ENCODE assay signal across 8 cellular contexts in genomic region chr10:71383972-71384687, GRCh38. TPM values are rescaled to one million over a fixed set of nuclear protein-coding genes. Genes with fewer than 3 reads are reported as not detected.
DNase-seq lines count a peak whose midpoint lies in the region; ATAC-seq and TF ChIP-seq lines count a peak whose summit lies in the region.

No MANE protein-coding gene starts in this region.

- H3K79me2 ChIP-seq in HCT116 (ENCODE audit: insufficient read depth, low read length): no peaks in the 10 kb centered on the region
- no peaks in the 10 kb centered on the region for H3K79me2 ChIP-seq in OCI-LY7 (ENCODE audit: insufficient read depth, low read depth, low read length)
- no peaks in the 10 kb centered on the region for H3K79me2 ChIP-seq in fibroblast of lung (ENCODE audit: control insufficient read depth, insufficient read depth, low read length)
- H3K79me2 ChIP-seq in neural progenitor cell (ENCODE audit: low read depth): no peaks in the 10 kb centered on the region

- no peaks in the 10 kb centered on the region for H3K27me3 ChIP-seq in Caco-2 (replicated peaks; ENCODE audit: control insufficient read depth, insufficient read depth, low read length)
- H3K27me3 ChIP-seq in HCT116 (ENCODE audit: insufficient read depth, low read length): no peaks in the 10 kb centered on the region; the same call in 1 of the 2 replicates
- no peaks in the 10 kb centered on the region for H3K27me3 ChIP-seq in fibroblast of lung (ENCODE audit: control insufficient read depth, insufficient read depth, low read length)
- no peaks in the 10 kb centered on the region for H3K27me3 ChIP-seq in neural progenitor cell

- POLR2A ChIA-PET in Caco-2 (lab: Charles Lee): no interaction called here
- POLR2A ChIA-PET in HCT116 (lab: Charles Lee): no interaction called here
- POLR2A ChIA-PET in OCI-LY7 (lab: Charles Lee): interaction anchor here (0.7 kb wide), 1 partner anchor 593 kb away, joined by 3 read pairs; no protein-coding TSS in a partner anchor

- H3K36me3 Mint-ChIP-seq in Caco-2 (ENCODE audit: insufficient read depth, unreplicated experiment): no peaks in the 10 kb centered on the region
- H3K36me3 Mint-ChIP-seq in activated T-cell treated with anti-CD3 and anti-CD28 coated beads, Interleukin-2, amount 50 U/mL, for 4 hours (ENCODE audit: insufficient read depth): no peaks in the 10 kb centered on the region
- no peaks in the 10 kb centered on the region for H3K36me3 Mint-ChIP-seq in neural progenitor cell

- H3K36me3 ChIP-seq in Caco-2 (ENCODE audit: control insufficient read depth, insufficient read depth, low read length) (no peaks in the 10 kb centered on the region), HCT116 (ENCODE audit: control insufficient read depth in 1 of 2, insufficient read depth in 2 of 2, low read length in 2 of 2) (no peaks in the 10 kb centered on the region), OCI-LY7 (ENCODE audit: insufficient read depth, low read length) (no peaks in the 10 kb centered on the region), fibroblast of lung (ENCODE audit: control insufficient read depth, insufficient read depth, low read length) (no peaks in the 10 kb centered on the region), neural progenitor cell (no peaks in the 10 kb centered on the region)

- H3K4me1 ChIP-seq in Caco-2 (no peaks in the 10 kb centered on the region), HCT116 (ENCODE audit: control insufficient read depth in 1 of 2, insufficient read depth in 2 of 2, low read length in 2 of 2) (peaks cover 0 to 2% of the 10 kb centered on the region in 2 experiments; a peak in 1 of 4 replicates), OCI-LY7 (ENCODE audit: insufficient read depth, low read length, poor library complexity, severe bottlenecking) (peaks cover 3% of the 10 kb centered on the region), fibroblast of lung (ENCODE audit: control insufficient read depth, extremely low read depth, insufficient read depth, low read length) (no peaks in the 10 kb centered on the region), neural progenitor cell (peaks cover 22% of the 10 kb centered on the region)

- ATAC-seq in HCT116 (peak; percentile 98), HG03432 (IDR thresholded peaks at IDR 0.05; ENCODE audit: unreplicated experiment) (no peak)
- ATAC-seq in activated T-cell treated with anti-CD3 and anti-CD28 coated beads, Interleukin-2, amount 50 U/mL, for 4 hours: peak; percentile 90 to 96

- intact Hi-C loops in Caco-2 (cut with micrococcal nuclease; ENCODE audit: unreplicated experiment): loop anchor here (1.0 to 2.0 kb wide), 5 partner anchors 69 to 324 kb away; no protein-coding TSS in a partner anchor
- intact Hi-C loops in HCT116 (cut with micrococcal nuclease): loop anchor here (1.0 to 5.0 kb wide), 7 partner anchors 186 to 513 kb away; no protein-coding TSS in a partner anchor
- intact Hi-C loops in OCI-LY7 (cut with micrococcal nuclease; ENCODE audit: unreplicated experiment): loop anchor here (1.0 to 10.0 kb wide), 5 partner anchors 186 to 421 kb away; no protein-coding TSS in a partner anchor

- H3K4me2 ChIP-seq in HCT116 (ENCODE audit: low read length): no peak overlapping the region
- no peak overlapping the region for H3K4me2 ChIP-seq in OCI-LY7 (ENCODE audit: low read length)
- no peak overlapping the region for H3K4me2 ChIP-seq in fibroblast of lung (ENCODE audit: extremely low read depth, insufficient read depth, low read length)
- no peak overlapping the region for H3K4me2 ChIP-seq in neural progenitor cell

- H3K4me3 ChIP-seq in Caco-2 (ENCODE audit: low read depth, low read length) (no peak overlapping the region), HCT116 (replicated peaks in 1 of 2; ENCODE audit: low read depth in 1 of 2, low read length in 2 of 2) (no peak overlapping the region), OCI-LY7 (ENCODE audit: low read depth, low read length, poor library complexity, severe bottlenecking) (no peak overlapping the region), fibroblast of lung (replicated peaks in 1 of 4; ENCODE audit: control extremely low read depth in 1 of 4, insufficient read depth in 1 of 4, low read depth in 3 of 4, low read length in 4 of 4) (no peak overlapping the region), neural progenitor cell (no peak overlapping the region)

- H3K9me3 Mint-ChIP-seq in Caco-2 (ENCODE audit: unreplicated experiment): no peaks in the 10 kb centered on the region
- H3K9me3 Mint-ChIP-seq in activated T-cell treated with anti-CD3 and anti-CD28 coated beads, Interleukin-2, amount 50 U/mL, for 4 hours: no peaks in the 10 kb centered on the region
- H3K9me3 Mint-ChIP-seq in neural progenitor cell: no peaks in the 10 kb centered on the region

- H4K20me1 ChIP-seq in HCT116 (ENCODE audit: insufficient read depth): no peaks in the 10 kb centered on the region
- no peaks in the 10 kb centered on the region for H4K20me1 ChIP-seq in OCI-LY7 (ENCODE audit: insufficient read depth, low read length)
- H4K20me1 ChIP-seq in fibroblast of lung (ENCODE audit: control insufficient read depth, extremely low read depth, insufficient read depth, low read length): no peaks in the 10 kb centered on the region
- no peaks in the 10 kb centered on the region for H4K20me1 ChIP-seq in neural progenitor cell (ENCODE audit: low read depth)

- BruUV-seq in Caco-2 (replicated peaks; lab: Mats Ljungman, UMichigan) (no TSS peak), HCT116 (replicated peaks; lab: Mats Ljungman, UMichigan) (no TSS peak), OCI-LY7 (replicated peaks; lab: Mats Ljungman, UMichigan) (no TSS peak)

- H3K4me1 Mint-ChIP-seq in Caco-2 (ENCODE audit: low read depth, unreplicated experiment) (no peaks in the 10 kb centered on the region), neural progenitor cell (peaks cover 16% of the 10 kb centered on the region)
- no peaks in the 10 kb centered on the region for H3K4me1 Mint-ChIP-seq in activated T-cell treated with anti-CD3 and anti-CD28 coated beads, Interleukin-2, amount 50 U/mL, for 4 hours (ENCODE audit: low read depth)

- no peaks in the 10 kb centered on the region for H3K9me2 ChIP-seq in HCT116 (ENCODE audit: insufficient read depth)
- no peaks in the 10 kb centered on the region for H3K9me2 ChIP-seq in OCI-LY7 (ENCODE audit: insufficient read depth, low read length)

- H3K4me3 Mint-ChIP-seq in Caco-2 (ENCODE audit: unreplicated experiment) (no peak overlapping the region), neural progenitor cell (no peak overlapping the region)
- H3K4me3 Mint-ChIP-seq in activated T-cell treated with anti-CD3 and anti-CD28 coated beads, Interleukin-2, amount 50 U/mL, for 4 hours: no peak overlapping the region

- no peak overlapping the region for H3K27ac ChIP-seq in HCT116 (ENCODE audit: low read depth, low read length)
- H3K27ac ChIP-seq in OCI-LY7 (ENCODE audit: low read depth, low read length, poor library complexity, severe bottlenecking): no peak overlapping the region
- no peak overlapping the region for H3K27ac ChIP-seq in fibroblast of lung (ENCODE audit: insufficient read depth, low read length)
- no peak overlapping the region for H3K27ac ChIP-seq in neural progenitor cell
- H3K27ac ChIP-seq in substantia nigra (ENCODE audit: low read depth, low read length, poor library complexity, severe bottlenecking): no peak overlapping the region

- H3K27me3 Mint-ChIP-seq in Caco-2 (ENCODE audit: insufficient read depth, unreplicated experiment) (peaks cover 6% of the 10 kb centered on the region), neural progenitor cell (ENCODE audit: insufficient read depth, low read depth) (peaks cover 18% of the 10 kb centered on the region)
- no peaks in the 10 kb centered on the region for H3K27me3 Mint-ChIP-seq in activated T-cell treated with anti-CD3 and anti-CD28 coated beads, Interleukin-2, amount 50 U/mL, for 4 hours (ENCODE audit: low read depth)

- RAD21 ChIA-PET in HCT116 (lab: Charles Lee; ENCODE audit: low non-redundant PET in 1 of 2, low total read pairs in 2 of 2, uncharacterized antibody in 2 of 2, unreplicated experiment in 2 of 2): interaction anchor here (1.0 to 1.3 kb wide), 4 partner anchors 187 to 324 kb away, joined by 3 to 5 read pairs (median 4); no protein-coding TSS in a partner anchor

- peak; percentile 92 for TF ChIP-seq RAD21 in HCT116 (IDR thresholded peaks at IDR 0.05; ENCODE audit: low read depth)

- H3K9me3 ChIP-seq in Caco-2 (no peaks in the 10 kb centered on the region), HCT116 (ENCODE audit: control insufficient read depth in 1 of 2, insufficient read depth in 1 of 2, low read depth in 1 of 2, low read length in 2 of 2) (no peaks in the 10 kb centered on the region), OCI-LY7 (ENCODE audit: low read length) (no peaks in the 10 kb centered on the region), fibroblast of lung (ENCODE audit: control insufficient read depth, insufficient read depth, low read depth, low read length) (no peaks in the 10 kb centered on the region), neural progenitor cell (ENCODE audit: low read depth) (no peaks in the 10 kb centered on the region)

- H3K27ac Mint-ChIP-seq in Caco-2 (ENCODE audit: unreplicated experiment) (no peak overlapping the region), neural progenitor cell (no peak overlapping the region)

- H3F3A ChIP-seq in neural progenitor cell (ENCODE audit: low read depth): peaks cover 13% of the 10 kb centered on the region

- H2AFZ ChIP-seq in HCT116 (ENCODE audit: low read depth, low read length, poor library complexity, severe bottlenecking): no peak overlapping the region
- no peak overlapping the region for H2AFZ ChIP-seq in OCI-LY7 (ENCODE audit: low read length)
- H2AFZ ChIP-seq in fibroblast of lung (ENCODE audit: low read length): no peak overlapping the region
- no peak overlapping the region for H2AFZ ChIP-seq in neural progenitor cell (replicated peaks)

- TF ChIP-seq CTCF in Caco-2 (IDR thresholded peaks at IDR 0.05; ENCODE audit: insufficient read depth in 1 of 2, low read depth in 1 of 2, low read length in 1 of 2, severe bottlenecking in 1 of 2, unreplicated experiment in 1 of 2) (peak; percentile 97 to 98), HCT116 (IDR thresholded peaks at IDR 0.05 in 2 of 3, conservative IDR thresholded peaks at IDR 0.05 in 1 of 3; ENCODE audit: borderline replicate concordance in 1 of 3, insufficient read depth in 1 of 3, low read depth in 2 of 3, low read length in 2 of 3) (peak; percentile 90 to 97 (median 96)), OCI-LY7 (conservative IDR thresholded peaks at IDR 0.05; ENCODE audit: low read length) (peak; percentile 95), fibroblast of lung (conservative IDR thresholded peaks at IDR 0.05 in 1 of 2, IDR thresholded peaks at IDR 0.05 in 1 of 2; ENCODE audit: low read depth in 1 of 2, low read length in 2 of 2) (peak; percentile 83 to 93), neural progenitor cell (IDR thresholded peaks at IDR 0.05) (peak; percentile 95)

- H3K9ac ChIP-seq in HCT116 (ENCODE audit: low read length) (no peak overlapping the region), fibroblast of lung (ENCODE audit: insufficient read depth, low read length) (no peak overlapping the region), neural progenitor cell (no peak overlapping the region)

- CTCF ChIA-PET in Caco-2 (lab: Charles Lee) (interaction anchor here (0.6 to 2.1 kb wide), 19 partner anchors 12 to 328 kb away, joined by 3 to 12 read pairs (median 5); partner anchors contain the start of genes CDH23 and SLC29A3), HCT116 (lab: Charles Lee) (interaction anchor here (0.6 to 2.5 kb wide), 10 partner anchors 15 to 324 kb away, joined by 3 to 32 read pairs (median 4); partner anchors contain the start of gene SLC29A3), OCI-LY7 (lab: Charles Lee; ENCODE audit: unreplicated experiment) (interaction anchor here (0.5 kb wide), 1 partner anchor 241 kb away, joined by 3 read pairs; no protein-coding TSS in a partner anchor)

- TF ChIP-seq POLR2A in HCT116 (IDR thresholded peaks at IDR 0.05; ENCODE audit: borderline replicate concordance, extremely low read depth, insufficient read depth, insufficient read length): no peak

- peak; percentile 80 to 89 for DNase-seq in Caco-2
- DNase-seq in HCT116 (ENCODE audit: low read depth, low spot score): no peak
- peak; percentile 62 for DNase-seq in OCI-LY7 (ENCODE audit: low spot score)
- peak; percentile 71 for DNase-seq in activated T-cell treated with anti-CD3 and anti-CD28 coated beads, Interleukin-2, amount 50 U/mL, for 4 hours
- DNase-seq in fibroblast of lung (ENCODE audit: low read depth in 2 of 2): peak; percentile 10 to 28
- DNase-seq in neural progenitor cell (ENCODE audit: low spot score): peak; percentile 83
- peak in 45 of 49 donors; percentile 22 to 84 (median 63) for DNase-seq in substantia nigra (lab: John Stamatoyannopoulos, UW)

RNA-seq across cellular contexts. Expression of gene CDH23, which starts 12.6 kb away (rescaled TPM):
- total RNA-seq in Caco-2 (2022): 0.34 and 1.0 TPM in 2 replicates
- total RNA-seq in HCT116 (2021; ENCODE audit: unreplicated experiment): not detected
- 0.04 and 0.16 TPM in 2 replicates for polyA plus RNA-seq in HCT116 (2012)
- total RNA-seq in OCI-LY7 (2014; rRNA removed; shearing (Covaris generic)): 0.33 and 0.92 TPM in 2 replicates
- total RNA-seq in OCI-LY7 (2022): 8.1 and 9.9 TPM in 2 replicates
- 1 to 10 TPM in 2 of 3 donors, under 1 TPM in 1; 0.71 to 1.2 (median 1.1) TPM for total RNA-seq in activated T-cell treated with anti-CD3 and anti-CD28 coated beads, Interleukin-2, amount 50 U/mL, for 4 hours
- 0.17 and 0.51 TPM in 2 replicates for total RNA-seq in fibroblast of lung
- 0.01 TPM in 1 of 2 replicates, not detected in the other for polyA plus RNA-seq in fibroblast of lung
- polyA plus RNA-seq in fibroblast of lung (2012): not detected in 2 replicates
- 0.20 TPM in 1 of 2 replicates, not detected in the other for polyA minus RNA-seq in fibroblast of lung (ENCODE audit: low replicate concordance)
- total RNA-seq in neural progenitor cell (ENCODE audit: low replicate concordance): 5.9 and 10.3 TPM in 2 replicates
